12 cellular contexts compared by ENCODE assay signal in the genomic region with DNA sequence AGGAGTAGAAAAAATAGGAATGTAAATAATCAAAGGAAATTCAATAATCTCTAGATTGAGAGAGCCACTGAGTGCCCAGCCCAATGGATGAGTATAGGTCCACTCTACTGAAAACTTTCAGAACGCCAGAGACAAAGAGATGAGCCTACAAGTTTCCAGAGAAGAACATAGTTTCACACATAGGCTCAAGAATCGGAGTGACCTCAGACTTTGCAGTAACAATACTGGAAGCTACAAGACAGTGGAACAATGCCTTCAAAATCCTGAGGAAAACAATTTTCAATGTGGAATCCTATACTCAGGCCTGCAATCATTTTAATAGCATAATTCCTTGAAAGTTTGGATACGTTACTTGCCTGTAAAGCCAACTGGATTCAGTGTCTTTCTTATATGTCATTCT. TPM values are rescaled to one million over a fixed set of nuclear protein-coding genes. Genes with fewer than 3 reads are reported as not detected.
"Had no signal": no experiment of that assay in that cellular context is flagged by ENCODE, and none has a peak within 500 bp of the region (broad histone marks: within the 10 kb centered on the region; RNA-seq: fewer than 3 reads in every experiment).

No MANE protein-coding gene starts in this region.

- H3K9me3 ChIP-seq: HAP-1 had no signal

- H3K36me3 ChIP-seq: HAP-1 had no signal

- H3K9ac ChIP-seq: GM23248 had no signal

- ATAC-seq: GM23338, HCT116 had no signal

- H3K9me3 Mint-ChIP-seq: GM23338, H9, HFFc6 had no signal

- H3K4me3 ChIP-seq: GM23248, GM23338, HAP-1 had no signal

- H3K27ac ChIP-seq: GM23248 had no signal

- H2AFZ ChIP-seq: GM23248, GM23338 had no signal

- DNase-seq: GM23248, GOT3, H7, H9, HCEC 1CT, HFFc6 had no signal

- FAIRE-seq: H1, H54 had no signal

- H3K27ac Mint-ChIP-seq: GM23338, H9, HFFc6 had no signal

- H3K4me2 ChIP-seq: GM23338 had no signal

- H3K4me3 Mint-ChIP-seq: GM23338, H9, HFFc6 had no signal

- H3K4me1 Mint-ChIP-seq: GM23338 had no signal

RNA-seq across cellular contexts. Expression of gene GJA4, which starts 11.0 kb away (rescaled TPM):
- total RNA-seq: GM23248, H4, HFFc6 had no signal
- polyA plus RNA-seq: GM23248 had no signal

RNA-seq across cellular contexts. Expression of gene GJB3, which starts 22.8 kb away (rescaled TPM):
- total RNA-seq: H4 had no signal
- polyA plus RNA-seq: GM23248 had no signal

RNA-seq across cellular contexts. Expression of gene GJB4, which starts 44.2 kb away (rescaled TPM):
- total RNA-seq: GM23248, H4, H7, H9, HFFc6 had no signal
- polyA plus RNA-seq: GM23248, GM23338 had no signal

RNA-seq across cellular contexts. Expression of gene GJB5, which starts 48.9 kb away (rescaled TPM):
- total RNA-seq: GM23248, H4 had no signal
- polyA plus RNA-seq: GM23338 had no signal
